In genomic region chr10:118968482-118968881, GRCh38 we compare ENCODE assay signal across 20 cellular contexts.
"Had no signal": no experiment of that assay in that cellular context is flagged by ENCODE, and none has a peak within 500 bp of the region (broad histone marks: within the 10 kb centered on the region; RNA-seq: fewer than 3 reads in every experiment).

No MANE protein-coding gene starts in this region.

- H3K36me3 Mint-ChIP-seq: activated naive CD8-positive, alpha-beta T cell treated with anti-CD3 and anti-CD28 coated beads, Interleukin-2, amount 10 ng/mL, durations not matched to agents 7 days and 5 days; T-cell had no signal

- H3K27ac Mint-ChIP-seq: activated CD4-positive, alpha-beta memory T cell treated with anti-CD3 and anti-CD28 coated beads, Interleukin-2, amount 10 ng/mL, durations not matched to agents 7 days and 5 days; activated CD4-positive, alpha-beta T cell treated with anti-CD3 and anti-CD28 coated beads, Interleukin-2, amount 10 ng/mL, durations not matched to agents 24 days and 14 days; activated naive CD4-positive, alpha-beta T cell treated with anti-CD3 and anti-CD28 coated beads for 36 hours; activated naive CD8-positive, alpha-beta T cell treated with anti-CD3 and anti-CD28 coated beads, Interleukin-2, amount 10 ng/mL, durations not matched to agents 7 days and 5 days; activated T-cell treated with anti-CD3 and anti-CD28 coated beads, Interleukin-2, amount 50 U/mL, for 72 hours; T-cell; T-helper 2 cell treated with Interferon-gamma antibody and Interleukin-4, amounts not matched to agents 5 μg/mL and 100 μg/mL, for 36 hours had no signal

- DNase-seq: activated CD4-positive, alpha-beta memory T cell treated with anti-CD3 and anti-CD28 coated beads, Interleukin-2, amount 10 ng/mL, durations not matched to agents 7 days and 5 days; activated CD4-positive, alpha-beta T cell treated with anti-CD3 and anti-CD28 coated beads, Interleukin-2, amount 10 ng/mL, durations not matched to agents 24 days and 14 days; activated effector memory CD4-positive, alpha-beta T cell treated with Interleukin-2 at 50 U/mL for 16 hours; activated naive CD4-positive, alpha-beta T cell treated with anti-CD3 and anti-CD28 coated beads for 36 hours; activated naive CD8-positive, alpha-beta T cell treated with anti-CD3 and anti-CD28 coated beads, Interleukin-2, amount 10 ng/mL, durations not matched to agents 7 days and 5 days; activated T-cell treated with anti-CD3 and anti-CD28 coated beads, Interleukin-2, amount 50 U/mL, for 72 hours; amniotic stem cell; dermis blood vessel endothelial cell; effector memory CD4-positive, alpha-beta T cell; foreskin melanocyte; hippocampal formation; left ventricle myocardium inferior; stimulated activated CD4-positive, alpha-beta T cell treated with anti-CD3 and anti-CD28 coated beads, Interleukin-4, amount 100 ng/mL, for 24 hours; stimulated activated naive CD4-positive, alpha-beta T cell treated with Interleukin-2 at 50 U/mL for 16 hours; T-cell; thyroid gland had no signal

- H3K4me3 Mint-ChIP-seq: activated CD4-positive, alpha-beta memory T cell treated with anti-CD3 and anti-CD28 coated beads, Interleukin-2, amount 10 ng/mL, durations not matched to agents 7 days and 5 days; activated CD4-positive, alpha-beta T cell treated with anti-CD3 and anti-CD28 coated beads, Interleukin-2, amount 10 ng/mL, durations not matched to agents 24 days and 14 days; activated naive CD4-positive, alpha-beta T cell treated with anti-CD3 and anti-CD28 coated beads for 36 hours; activated naive CD8-positive, alpha-beta T cell treated with anti-CD3 and anti-CD28 coated beads, Interleukin-2, amount 10 ng/mL, durations not matched to agents 7 days and 5 days; activated T-cell treated with anti-CD3 and anti-CD28 coated beads, Interleukin-2, amount 50 U/mL, for 72 hours; mesothelial cell of epicardium; nephron; T-cell; T-helper 2 cell treated with Interferon-gamma antibody and Interleukin-4, amounts not matched to agents 5 μg/mL and 100 μg/mL, for 36 hours had no signal

- ATAC-seq: activated CD4-positive, CD25-positive, alpha-beta regulatory T cell treated with anti-CD3 and anti-CD28 coated beads, Interleukin-2, amount 50 U/mL, for 24 hours; activated T-cell treated with anti-CD3 and anti-CD28 coated beads, Interleukin-2, amount 50 U/mL, for 72 hours; T-cell had no signal

- H3K9me3 Mint-ChIP-seq: activated CD4-positive, alpha-beta memory T cell treated with anti-CD3 and anti-CD28 coated beads, Interleukin-2, amount 10 ng/mL, durations not matched to agents 7 days and 5 days; T-helper 2 cell treated with Interferon-gamma antibody and Interleukin-4, amounts not matched to agents 5 μg/mL and 100 μg/mL, for 36 hours had no signal

- H3K4me1 Mint-ChIP-seq: activated CD4-positive, alpha-beta memory T cell treated with anti-CD3 and anti-CD28 coated beads, Interleukin-2, amount 10 ng/mL, durations not matched to agents 7 days and 5 days; activated CD4-positive, alpha-beta T cell treated with anti-CD3 and anti-CD28 coated beads, Interleukin-2, amount 10 ng/mL, durations not matched to agents 24 days and 14 days; activated naive CD8-positive, alpha-beta T cell treated with anti-CD3 and anti-CD28 coated beads, Interleukin-2, amount 10 ng/mL, durations not matched to agents 7 days and 5 days; T-cell had no signal
